In the genomic region with DNA sequence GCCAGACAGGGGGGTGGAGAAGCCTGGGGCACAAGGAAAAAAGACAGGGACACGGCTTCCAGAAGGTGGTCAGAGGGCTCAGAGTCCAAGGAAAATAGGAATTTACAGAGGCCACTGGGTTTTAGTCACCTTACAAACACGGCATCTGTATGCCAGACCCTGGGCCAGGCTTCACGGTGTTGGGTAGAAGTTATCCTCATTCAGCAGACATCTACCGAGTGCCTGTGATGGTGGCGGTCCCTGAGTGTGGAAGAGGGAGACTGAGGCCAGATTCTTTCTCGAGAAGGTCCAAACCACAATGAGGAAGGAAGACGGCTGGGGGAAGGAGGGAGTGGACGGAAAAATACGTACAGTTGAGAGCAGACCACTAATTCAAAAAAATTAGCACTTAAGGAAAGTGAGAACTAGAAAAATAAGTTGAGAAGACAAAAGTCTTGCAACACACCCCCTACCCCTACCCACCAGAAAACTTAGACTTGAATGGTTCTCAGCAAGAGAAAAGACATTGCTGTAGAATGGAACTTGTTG, we compare ENCODE assay signal across 8 cellular contexts. TPM values are rescaled to one million over a fixed set of nuclear protein-coding genes. Genes with fewer than 3 reads are reported as not detected.
DNase-seq lines count a peak whose midpoint lies in the region; ATAC-seq and TF ChIP-seq lines count a peak whose summit lies in the region.

No MANE protein-coding gene starts in this region.

- intact Hi-C loops in activated T-helper 2 cell treated with anti-CD3 and anti-CD28 coated beads, Interferon-gamma antibody, Interleukin-2, Interleukin-4, amounts not matched to agents 10 μg/mL and 5 μg/mL and 100 μg/mL, durations not matched to agents 14 hours and 24 hours and 36 hours (cut with micrococcal nuclease): no loop called here
- intact Hi-C loops in lower lobe of right lung (cut with DNase I) (no loop called here), thyroid gland (cut with DNase I) (no loop called here)

- H3K9me3 ChIP-seq in lower lobe of right lung: no peaks in the 10 kb centered on the region
- no peaks in the 10 kb centered on the region for H3K9me3 ChIP-seq in thyroid gland

- TF ChIP-seq POLR2A in thyroid gland (IDR thresholded peaks at IDR 0.05): no peak

- H3K4me3 Mint-ChIP-seq in activated T-cell treated with anti-CD3 and anti-CD28 coated beads, Interleukin-2, amount 50 U/mL, for 4 hours: peak overlapping the region; percentile 99
- peak overlapping the region; percentile 73 for H3K4me3 Mint-ChIP-seq in activated T-helper 2 cell treated with anti-CD3 and anti-CD28 coated beads, Interferon-gamma antibody, Interleukin-2, Interleukin-4, amounts not matched to agents 10 μg/mL and 5 μg/mL and 100 μg/mL, durations not matched to agents 14 hours and 24 hours and 36 hours (ENCODE audit: low read depth)

- no peaks in the 10 kb centered on the region for H3K27me3 Mint-ChIP-seq in activated T-cell treated with anti-CD3 and anti-CD28 coated beads, Interleukin-2, amount 50 U/mL, for 4 hours (ENCODE audit: low read depth)
- H3K27me3 Mint-ChIP-seq in activated T-helper 2 cell treated with anti-CD3 and anti-CD28 coated beads, Interferon-gamma antibody, Interleukin-2, Interleukin-4, amounts not matched to agents 10 μg/mL and 5 μg/mL and 100 μg/mL, durations not matched to agents 14 hours and 24 hours and 36 hours (ENCODE audit: low read depth): no peaks in the 10 kb centered on the region

- peaks cover 34% of the 10 kb centered on the region for H3K36me3 Mint-ChIP-seq in activated T-cell treated with anti-CD3 and anti-CD28 coated beads, Interleukin-2, amount 50 U/mL, for 4 hours (ENCODE audit: insufficient read depth)
- H3K36me3 Mint-ChIP-seq in activated T-helper 2 cell treated with anti-CD3 and anti-CD28 coated beads, Interferon-gamma antibody, Interleukin-2, Interleukin-4, amounts not matched to agents 10 μg/mL and 5 μg/mL and 100 μg/mL, durations not matched to agents 14 hours and 24 hours and 36 hours (ENCODE audit: low read depth): peaks cover 39% of the 10 kb centered on the region

- H3K4me1 ChIP-seq in lower lobe of right lung (peaks cover 39% of the 10 kb centered on the region), thyroid gland (peaks cover 27 to 34% of the 10 kb centered on the region in 2 donors)

- peaks cover 27% of the 10 kb centered on the region for H3K36me3 ChIP-seq in lower lobe of right lung
- H3K36me3 ChIP-seq in thyroid gland: peaks cover 0 to 29% of the 10 kb centered on the region in 2 donors

- H3K27me3 ChIP-seq in lower lobe of right lung (ENCODE audit: low read depth) (no peaks in the 10 kb centered on the region), thyroid gland (no peaks in the 10 kb centered on the region)

- ATAC-seq in activated T-cell treated with anti-CD3 and anti-CD28 coated beads, Interleukin-2, amount 50 U/mL, for 4 hours: no peak
- no peak for ATAC-seq in lower lobe of right lung
- ATAC-seq in HG03095 (IDR thresholded peaks at IDR 0.05; ENCODE audit: unreplicated experiment): no peak
- ATAC-seq in GM21381 (IDR thresholded peaks at IDR 0.05; ENCODE audit: unreplicated experiment): no peak

- peak overlapping the region; percentile 94 for H3K27ac Mint-ChIP-seq in activated T-helper 2 cell treated with anti-CD3 and anti-CD28 coated beads, Interferon-gamma antibody, Interleukin-2, Interleukin-4, amounts not matched to agents 10 μg/mL and 5 μg/mL and 100 μg/mL, durations not matched to agents 14 hours and 24 hours and 36 hours

- no peak for DNase-seq in activated T-cell treated with anti-CD3 and anti-CD28 coated beads, Interleukin-2, amount 50 U/mL, for 4 hours
- no peak for DNase-seq in activated T-cell treated with anti-CD3 and anti-CD28 coated beads, Interleukin-2, amount 50 U/mL, for 1 hour
- DNase-seq in activated T-helper 2 cell treated with anti-CD3 and anti-CD28 coated beads, Interferon-gamma antibody, Interleukin-2, Interleukin-4, amounts not matched to agents 10 μg/mL and 5 μg/mL and 100 μg/mL, durations not matched to agents 14 hours and 24 hours and 36 hours (ENCODE audit: low spot score): no peak
- DNase-seq in lower lobe of right lung (no peak), thyroid gland (no peak), NCI-H69 (lab: John Stamatoyannopoulos, UW) (no peak)

- H3K4me3 ChIP-seq in lower lobe of right lung (peak overlapping the region; percentile 99), thyroid gland (replicated peaks in 1 of 3) (peak overlapping the region in 1 of 3 donors; percentile 22)

- WGBS in thyroid gland, 2 donors: 88 to 94% methylated on average over 9 of the region's 9 CpGs

- H3K27ac ChIP-seq in lower lobe of right lung: peak overlapping the region; percentile 99
- H3K27ac ChIP-seq in thyroid gland: peak overlapping the region; percentile 51 to 89 (median 87)

- no peaks in the 10 kb centered on the region for H3K9me3 Mint-ChIP-seq in activated T-cell treated with anti-CD3 and anti-CD28 coated beads, Interleukin-2, amount 50 U/mL, for 4 hours
- no peaks in the 10 kb centered on the region for H3K9me3 Mint-ChIP-seq in activated T-helper 2 cell treated with anti-CD3 and anti-CD28 coated beads, Interferon-gamma antibody, Interleukin-2, Interleukin-4, amounts not matched to agents 10 μg/mL and 5 μg/mL and 100 μg/mL, durations not matched to agents 14 hours and 24 hours and 36 hours

- no peak for TF ChIP-seq CTCF in lower lobe of right lung (IDR thresholded peaks at IDR 0.05)
- TF ChIP-seq CTCF in thyroid gland (IDR thresholded peaks at IDR 0.05): no peak

- peaks cover 59% of the 10 kb centered on the region for H3K4me1 Mint-ChIP-seq in activated T-cell treated with anti-CD3 and anti-CD28 coated beads, Interleukin-2, amount 50 U/mL, for 4 hours (ENCODE audit: low read depth)
- peaks cover 59% of the 10 kb centered on the region for H3K4me1 Mint-ChIP-seq in activated T-helper 2 cell treated with anti-CD3 and anti-CD28 coated beads, Interferon-gamma antibody, Interleukin-2, Interleukin-4, amounts not matched to agents 10 μg/mL and 5 μg/mL and 100 μg/mL, durations not matched to agents 14 hours and 24 hours and 36 hours (ENCODE audit: low read depth)

RNA-seq across cellular contexts. Expression of a gene that starts 0.9 kb away (rescaled TPM):
- total RNA-seq in activated T-cell treated with anti-CD3 and anti-CD28 coated beads, Interleukin-2, amount 50 U/mL, for 4 hours: 100 to 1,000 TPM in 1 of 3 donors, 10 to 100 TPM in 2; 73.0 to 101 (median 80.5) TPM
- 98.1 and 98.8 TPM in 2 replicates for total RNA-seq in activated T-helper 2 cell treated with anti-CD3 and anti-CD28 coated beads, Interferon-gamma antibody, Interleukin-2, Interleukin-4, amounts not matched to agents 10 μg/mL and 5 μg/mL and 100 μg/mL, durations not matched to agents 14 hours and 24 hours and 36 hours
- total RNA-seq in lower lobe of right lung: 96.7 TPM
- total RNA-seq in thyroid gland: 10 to 100 TPM; 41.9 to 82.1 (median 51.9) TPM

RNA-seq across cellular contexts. Expression of a gene that starts 46.5 kb away (rescaled TPM):
- 1 to 10 TPM in 1 of 3 donors, under 1 TPM in 2; 0.19 to 1.1 (median 0.26) TPM for total RNA-seq in activated T-cell treated with anti-CD3 and anti-CD28 coated beads, Interleukin-2, amount 50 U/mL, for 4 hours
- total RNA-seq in activated T-helper 2 cell treated with anti-CD3 and anti-CD28 coated beads, Interferon-gamma antibody, Interleukin-2, Interleukin-4, amounts not matched to agents 10 μg/mL and 5 μg/mL and 100 μg/mL, durations not matched to agents 14 hours and 24 hours and 36 hours: 4.0 and 5.4 TPM in 2 replicates
- 28.9 TPM for total RNA-seq in lower lobe of right lung
- total RNA-seq in thyroid gland: 100 to 1,000 TPM in 3 of 4 donors, 10 to 100 TPM in 1; 67.7 to 173 (median 111) TPM
